ENCODE assay signal across 20 cellular contexts in genomic region chr14:43755707-43756106, GRCh38.
DNase-seq lines count a peak whose midpoint lies in the region; ATAC-seq, FAIRE-seq and TF ChIP-seq lines count a peak whose summit lies in the region.
"Had no signal": no experiment of that assay in that cellular context is flagged by ENCODE, and none has a peak within 500 bp of the region (broad histone marks: within the 10 kb centered on the region; RNA-seq: fewer than 3 reads in every experiment).

No MANE protein-coding gene starts in this region.

- peaks cover 8% of the 10 kb centered on the region for H3K9me3 Mint-ChIP-seq in GM23338

- peak overlapping the region; percentile 82 for H3K27ac ChIP-seq in GM23338 (ENCODE audit: low read depth)
- H3K27ac ChIP-seq in HUES48 (ENCODE audit: low read depth, low read length) = peak overlapping the region; percentile 94
- H3K27ac ChIP-seq in Karpas-422 (ENCODE audit: low read length) = no peak overlapping the region
- no peak overlapping the region for H3K27ac ChIP-seq in H1 (ENCODE audit: low read depth, low read length)
- H3K27ac ChIP-seq in OCI-LY7 (ENCODE audit: low read depth, low read length, poor library complexity, severe bottlenecking) = no peak overlapping the region
- H3K27ac ChIP-seq: GM23248 had no signal

- H3K9me2 ChIP-seq in GM23338 (ENCODE audit: insufficient read depth) (no peaks in the 10 kb centered on the region; the same call in 1 of the 2 replicates), Karpas-422 (replicated peaks; ENCODE audit: insufficient read depth, low read length) (no peaks in the 10 kb centered on the region), OCI-LY7 (ENCODE audit: insufficient read depth, low read length) (no peaks in the 10 kb centered on the region)

- no peak overlapping the region for H2BK12ac ChIP-seq in H1 (ENCODE audit: low read depth, low read length)

- no peak overlapping the region for H3K56ac ChIP-seq in H1 (replicated peaks; ENCODE audit: insufficient read length, low read depth, low read length)

- intact Hi-C loops in OCI-LY7 (cut with micrococcal nuclease; ENCODE audit: unreplicated experiment) = no loop called here

- no peak overlapping the region for H3K27ac Mint-ChIP-seq in GM23338
- H3K27ac Mint-ChIP-seq: CD4-positive, alpha-beta memory T cell had no signal

- H3K79me2 ChIP-seq in GM23338 (replicated peaks; ENCODE audit: insufficient read depth) (no peaks in the 10 kb centered on the region), Karpas-422 (ENCODE audit: low read length) (no peaks in the 10 kb centered on the region), H1 (ENCODE audit: control insufficient read depth in 1 of 2, insufficient read depth in 2 of 2, low read length in 2 of 2) (no peaks in the 10 kb centered on the region), OCI-LY7 (ENCODE audit: insufficient read depth, low read depth, low read length) (no peaks in the 10 kb centered on the region)

- H3K9ac ChIP-seq in HUES48 (ENCODE audit: low read depth, low read length) (no peak overlapping the region), Karpas-422 (ENCODE audit: low read length) (no peak overlapping the region), H1 (replicated peaks in 1 of 4; ENCODE audit: extremely low read depth in 1 of 4, low read depth in 3 of 4, low read length in 3 of 4) (no peak overlapping the region)
- H3K9ac ChIP-seq: GM23248 had no signal

- H2BK20ac ChIP-seq in H1 (ENCODE audit: low read length) = no peak overlapping the region

- H3K4me1 ChIP-seq in GM23338 (ENCODE audit: insufficient read depth) = peaks cover 20% of the 10 kb centered on the region
- H3K4me1 ChIP-seq in HUES48 (ENCODE audit: control insufficient read depth, insufficient read depth, low read length) = peaks cover 28% of the 10 kb centered on the region
- H3K4me1 ChIP-seq in Karpas-422 (ENCODE audit: low read length) = no peaks in the 10 kb centered on the region
- H3K4me1 ChIP-seq in H1 (replicated peaks in 1 of 4; ENCODE audit: control insufficient read depth in 3 of 4, insufficient read depth in 4 of 4, low read length in 3 of 4) = peaks cover 2 to 13% (median 4%) of the 10 kb centered on the region in 4 experiments; a peak in 3 of 7 replicates
- H3K4me1 ChIP-seq in OCI-LY7 (ENCODE audit: insufficient read depth, low read length, poor library complexity, severe bottlenecking) = no peaks in the 10 kb centered on the region

- H2AFZ ChIP-seq in GM23338 (no peak overlapping the region), Karpas-422 (ENCODE audit: low read length) (peak overlapping the region; percentile 47; the same call in 1 of the 2 replicates), H1 (ENCODE audit: low read length) (no peak overlapping the region), OCI-LY7 (ENCODE audit: low read length) (no peak overlapping the region)
- H2AFZ ChIP-seq: GM23248 had no signal

- H2AK5ac ChIP-seq in H1 (ENCODE audit: low read depth, low read length) = no peak overlapping the region

- FAIRE-seq in H1 (lab: Jason Lieb, UNC) = no peak
- FAIRE-seq: GM12892, GM19239 had no signal

- H3K4me3 Mint-ChIP-seq in GM23338 = no peak overlapping the region
- H3K4me3 Mint-ChIP-seq: CD4-positive, alpha-beta memory T cell; H9 had no signal

- H4K20me1 ChIP-seq in GM23338 (replicated peaks; ENCODE audit: insufficient read depth) (no peaks in the 10 kb centered on the region), Karpas-422 (ENCODE audit: insufficient read depth, low read depth, low read length) (no peaks in the 10 kb centered on the region), H1 (replicated peaks in 1 of 2; ENCODE audit: control insufficient read depth in 1 of 2, insufficient read depth in 2 of 2, low read length in 2 of 2) (no peaks in the 10 kb centered on the region), OCI-LY7 (ENCODE audit: insufficient read depth, low read length) (no peaks in the 10 kb centered on the region)

- H3K36me3 Mint-ChIP-seq in GM23338 (ENCODE audit: low read depth) = peaks cover 19% of the 10 kb centered on the region; the same call in 2 of the 3 replicates
- H3K36me3 Mint-ChIP-seq: CD4-positive, alpha-beta memory T cell had no signal

- no peak for ATAC-seq in GM23338
- ATAC-seq: HCT116 had no signal

- peaks cover 5% of the 10 kb centered on the region; the same call in 1 of the 2 replicates for H3K9me3 ChIP-seq in HUES48 (ENCODE audit: control insufficient read depth, insufficient read depth, low read length)
- H3K9me3 ChIP-seq in Karpas-422 (ENCODE audit: low read length) = no peaks in the 10 kb centered on the region
- no peaks in the 10 kb centered on the region for H3K9me3 ChIP-seq in H1 (ENCODE audit: insufficient read depth in 2 of 2, low read depth in 1 of 2, low read length in 1 of 2)
- no peaks in the 10 kb centered on the region for H3K9me3 ChIP-seq in OCI-LY7 (ENCODE audit: low read length)

- 88% methylated on average over 6 of the region's 6 CpGs; no CpG with 5 or more reads in 1 of the 2 experiments for WGBS in H1 (ENCODE audit: extremely low coverage in 1 of 2, insufficient coverage in 1 of 2, insufficient read length in 1 of 2, insufficient replicate concordance in 2 of 2, low coverage in 1 of 2, low lambda C conversion rate in 2 of 2, missing lambda C conversion rate in 1 of 2), 2 experiments

- no peak overlapping the region for H4K8ac ChIP-seq in H1 (ENCODE audit: extremely low read depth, insufficient read depth, low read length)

- peaks cover 15% of the 10 kb centered on the region; the same call in 2 of the 3 replicates for H3K4me1 Mint-ChIP-seq in GM23338

- H3K27me3 Mint-ChIP-seq in GM23338 (ENCODE audit: insufficient read depth, low read depth, poor library complexity) = no peaks in the 10 kb centered on the region
- H3K27me3 Mint-ChIP-seq: CD4-positive, alpha-beta memory T cell had no signal

- no peak overlapping the region for H3K4me3 ChIP-seq in GM23338
- H3K4me3 ChIP-seq in HUES48 (ENCODE audit: low read depth, low read length) = no peak overlapping the region
- no peak overlapping the region for H3K4me3 ChIP-seq in Karpas-422 (ENCODE audit: low read length)
- H3K4me3 ChIP-seq in H1 (ENCODE audit: extremely low read depth in 1 of 4, insufficient read depth in 2 of 4, low read depth in 3 of 4, low read length in 4 of 4) = peak overlapping the region in 1 of 4 experiments; percentile 8; a peak in 1 of 8 replicates
- H3K4me3 ChIP-seq in OCI-LY7 (ENCODE audit: low read depth, low read length, poor library complexity, severe bottlenecking) = no peak overlapping the region
- H3K4me3 ChIP-seq: GM23248 had no signal

- no peak overlapping the region for H3K23ac ChIP-seq in H1 (ENCODE audit: insufficient read length)

- peak overlapping the region; percentile 95 for H4K5ac ChIP-seq in H1 (ENCODE audit: insufficient read length, low read depth, low read length)

- no peaks in the 10 kb centered on the region for H3K79me1 ChIP-seq in H1 (ENCODE audit: low read depth, low read length)

- no peak overlapping the region for H2BK120ac ChIP-seq in H1 (replicated peaks; ENCODE audit: low read depth, low read length)

- POLR2A ChIA-PET in H1 (lab: Charles Lee; ENCODE audit: partially characterized antibody) (interaction anchor here (1.0 kb wide), 1 partner anchor 24 kb away, joined by 4 read pairs; no protein-coding TSS in a partner anchor), OCI-LY7 (lab: Charles Lee) (no interaction called here)

- H3F3A ChIP-seq in GM23338 (replicated peaks; ENCODE audit: low read depth) = no peaks in the 10 kb centered on the region

- H3K4ac ChIP-seq in H1 (replicated peaks; ENCODE audit: insufficient read length, low read depth, low read length) = no peak overlapping the region

- BruUV-seq in OCI-LY7 (replicated peaks; lab: Mats Ljungman, UMichigan) = no TSS peak

- H2BK15ac ChIP-seq in H1 (ENCODE audit: low read length) = no peak overlapping the region

- H2BK5ac ChIP-seq in H1 (ENCODE audit: low read depth, low read length) = no peak overlapping the region

- H3K27me3 ChIP-seq in GM23338 (ENCODE audit: insufficient read depth) (no peaks in the 10 kb centered on the region), HUES48 (ENCODE audit: control insufficient read depth, insufficient read depth, low read length) (no peaks in the 10 kb centered on the region), Karpas-422 (ENCODE audit: low read length) (no peaks in the 10 kb centered on the region), H1 (replicated peaks in 1 of 4; ENCODE audit: control insufficient read depth in 3 of 4, extremely low read depth in 1 of 4, insufficient read depth in 3 of 4, low read length in 3 of 4) (no peaks in the 10 kb centered on the region)

- TF ChIP-seq POLR2A in H1 (IDR thresholded peaks at IDR 0.05; ENCODE audit: control extremely low read depth in 1 of 2, low read depth in 2 of 2, low read length in 2 of 2) = no peak

- H4K91ac ChIP-seq in H1 (replicated peaks; ENCODE audit: insufficient read length, low read length) = no peak overlapping the region

- H3K18ac ChIP-seq in H1 (ENCODE audit: extremely low read depth, low read length) = no peak overlapping the region

- H3K23me2 ChIP-seq in H1 (ENCODE audit: low read depth, low read length) = no peaks in the 10 kb centered on the region; the same call in 1 of the 2 replicates

- H3K4me2 ChIP-seq in GM23338 (0 out of 2 replicates have a peak overlapping the region, but pooled peaks have one; percentile 0), Karpas-422 (ENCODE audit: low read depth, low read length, poor library complexity, severe bottlenecking) (no peak overlapping the region), H1 (ENCODE audit: insufficient read depth in 1 of 2, low read depth in 2 of 2, low read length in 2 of 2) (no peak overlapping the region), OCI-LY7 (ENCODE audit: low read length) (no peak overlapping the region)

- no peak for TF ChIP-seq CTCF in GM23338 (conservative IDR thresholded peaks at IDR 0.05; ENCODE audit: low read depth in 2 of 2)
- no peak for TF ChIP-seq CTCF in H1 (IDR thresholded peaks at IDR 0.05; ENCODE audit: control extremely low read depth in 1 of 3, insufficient read depth in 1 of 3, low read depth in 1 of 3, low read length in 3 of 3)
- TF ChIP-seq CTCF in OCI-LY7 (conservative IDR thresholded peaks at IDR 0.05; ENCODE audit: low read length) = no peak

- CTCF ChIA-PET in H1 (lab: Charles Lee; ENCODE audit: partially characterized antibody) (no interaction called here), OCI-LY7 (lab: Charles Lee; ENCODE audit: unreplicated experiment) (no interaction called here)

- no peak for TF ChIP-seq EP300 in H1 (IDR thresholded peaks at IDR 0.05; ENCODE audit: borderline replicate concordance in 1 of 2, low read depth in 2 of 2, low read length in 2 of 2)

- DNase-seq in GM23338 (ENCODE audit: low spot score) = no peak
- DNase-seq in Karpas-422 = no peak
- no peak for DNase-seq in H1 (ENCODE audit: low read depth in 1 of 2, low spot score in 2 of 2)
- DNase-seq in GOT3 (lab: John Stamatoyannopoulos, UW) = no peak
- no peak for DNase-seq in NCI-H82 (lab: John Stamatoyannopoulos, UW)
- DNase-seq in GM03348 (ENCODE audit: low spot score) = no peak
- DNase-seq in OCI-LY7 (ENCODE audit: low spot score) = no peak
- DNase-seq: C1 segment of cervical spinal cord; Calu3; CD4-positive, alpha-beta memory T cell; COR-L47; DMS53; DMS79 treated with DMSO at 0.1 percent for 48 hours; GF-D8; GM23248 had no signal

- TF ChIP-seq RAD21 in H1 (IDR thresholded peaks at IDR 0.05 in 1 of 2, conservative IDR thresholded peaks at IDR 0.05 in 1 of 2; ENCODE audit: low read depth in 2 of 2, low read length in 2 of 2) = no peak

- no peaks in the 10 kb centered on the region for H3K36me3 ChIP-seq in GM23338 (ENCODE audit: insufficient read depth)
- no peaks in the 10 kb centered on the region for H3K36me3 ChIP-seq in HUES48 (ENCODE audit: control insufficient read depth, insufficient read depth, low read length)
- H3K36me3 ChIP-seq in Karpas-422 (ENCODE audit: insufficient read depth, low read length) = no peaks in the 10 kb centered on the region
- peaks cover 0 to 9% (median 0%) of the 10 kb centered on the region in 4 experiments; a peak in 1 of 8 replicates for H3K36me3 ChIP-seq in H1 (ENCODE audit: control insufficient read depth in 2 of 4, insufficient read depth in 4 of 4, low read length in 3 of 4)
- no peaks in the 10 kb centered on the region for H3K36me3 ChIP-seq in OCI-LY7 (ENCODE audit: insufficient read depth, low read length)

- H3K14ac ChIP-seq in H1 (ENCODE audit: insufficient read length) = no peak overlapping the region

Comparison
In these comparisons a context has a peak if more than half of its experiments do, and no peak if none do; other contexts are left out.
1. H3K27ac ChIP-seq: peak in GM23338 (single experiment) and HUES48 (single experiment); none in Karpas-422 (single experiment), H1 (single experiment) and OCI-LY7 (single experiment).